ENCODE assay signal across 8 cellular contexts in genomic region chr5:164504141-164504772, GRCh38.
A peak's percentile ranks its signal among the peaks of the same experiment; 100 is the strongest.
DNase-seq lines count a peak whose midpoint lies in the region; ATAC-seq and TF ChIP-seq lines count a peak whose summit lies in the region.

No MANE protein-coding gene starts in this region.

- no peaks in the 10 kb centered on the region for H3K27me3 ChIP-seq in fibroblast of lung (ENCODE audit: control insufficient read depth, insufficient read depth, low read length)

- no peaks in the 10 kb centered on the region for H3K9me3 ChIP-seq in fibroblast of lung (ENCODE audit: control insufficient read depth, insufficient read depth, low read depth, low read length)

- H2AFZ ChIP-seq in fibroblast of lung (ENCODE audit: low read length) = peak overlapping the region; percentile 82

- no peaks in the 10 kb centered on the region for H4K20me1 ChIP-seq in fibroblast of lung (ENCODE audit: control insufficient read depth, extremely low read depth, insufficient read depth, low read length)

- no peaks in the 10 kb centered on the region for H3K27me3 Mint-ChIP-seq in activated CD4-positive, alpha-beta memory T cell treated with anti-CD3 and anti-CD28 coated beads for 36 hours
- H3K27me3 Mint-ChIP-seq in activated CD4-positive, alpha-beta memory T cell treated with anti-CD3 and anti-CD28 coated beads, Interleukin-2, amount 10 ng/mL, durations not matched to agents 7 days and 5 days = no peaks in the 10 kb centered on the region
- H3K27me3 Mint-ChIP-seq in osteocyte (ENCODE audit: unreplicated experiment) = peaks cover 22% of the 10 kb centered on the region

- H3K27ac Mint-ChIP-seq in activated CD4-positive, alpha-beta memory T cell treated with anti-CD3 and anti-CD28 coated beads for 36 hours = no peak overlapping the region
- no peak overlapping the region for H3K27ac Mint-ChIP-seq in activated CD4-positive, alpha-beta memory T cell treated with anti-CD3 and anti-CD28 coated beads, Interleukin-2, amount 10 ng/mL, durations not matched to agents 7 days and 5 days
- H3K27ac Mint-ChIP-seq in osteocyte (ENCODE audit: unreplicated experiment) = no peak overlapping the region

- no peak overlapping the region for H3K27ac ChIP-seq in fibroblast of lung (ENCODE audit: insufficient read depth, low read length)

- H3K4me3 Mint-ChIP-seq in activated CD4-positive, alpha-beta memory T cell treated with anti-CD3 and anti-CD28 coated beads for 36 hours = no peak overlapping the region
- no peak overlapping the region for H3K4me3 Mint-ChIP-seq in activated CD4-positive, alpha-beta memory T cell treated with anti-CD3 and anti-CD28 coated beads, Interleukin-2, amount 10 ng/mL, durations not matched to agents 7 days and 5 days
- no peak overlapping the region for H3K4me3 Mint-ChIP-seq in osteocyte (ENCODE audit: unreplicated experiment)

- no peaks in the 10 kb centered on the region for H3K36me3 Mint-ChIP-seq in activated CD4-positive, alpha-beta memory T cell treated with anti-CD3 and anti-CD28 coated beads for 36 hours
- no peaks in the 10 kb centered on the region for H3K36me3 Mint-ChIP-seq in activated CD4-positive, alpha-beta memory T cell treated with anti-CD3 and anti-CD28 coated beads, Interleukin-2, amount 10 ng/mL, durations not matched to agents 7 days and 5 days (ENCODE audit: low read depth)
- no peaks in the 10 kb centered on the region for H3K36me3 Mint-ChIP-seq in osteocyte (ENCODE audit: unreplicated experiment)

- no peak overlapping the region for H3K4me2 ChIP-seq in fibroblast of lung (ENCODE audit: extremely low read depth, insufficient read depth, low read length)

- peak; percentile 83 to 84 for TF ChIP-seq CTCF in fibroblast of lung (conservative IDR thresholded peaks at IDR 0.05 in 1 of 2, IDR thresholded peaks at IDR 0.05 in 1 of 2; ENCODE audit: low read depth in 1 of 2, low read length in 2 of 2)
- TF ChIP-seq CTCF in osteocyte (IDR thresholded peaks at IDR 0.05) = peak; percentile 87

- H3K4me1 ChIP-seq in fibroblast of lung (ENCODE audit: control insufficient read depth, extremely low read depth, insufficient read depth, low read length) = no peaks in the 10 kb centered on the region

- H3K4me3 ChIP-seq in fibroblast of lung (replicated peaks in 1 of 4; ENCODE audit: control extremely low read depth in 1 of 4, insufficient read depth in 1 of 4, low read depth in 3 of 4, low read length in 4 of 4) = peak overlapping the region in 1 of 4 experiments; percentile 16

- no peak overlapping the region for H3K9ac ChIP-seq in fibroblast of lung (ENCODE audit: insufficient read depth, low read length)

- CTCF ChIA-PET in activated CD4-positive, alpha-beta memory T cell treated with anti-CD3 and anti-CD28 coated beads for 36 hours (lab: Charles Lee) = interaction anchor here (0.7 to 3.3 kb wide), 8 partner anchors 9 to 1030 kb away, joined by 3 to 26 read pairs (median 3); no protein-coding TSS in a partner anchor
- CTCF ChIA-PET in activated CD4-positive, alpha-beta memory T cell treated with anti-CD3 and anti-CD28 coated beads, Interleukin-2, amount 10 ng/mL, durations not matched to agents 7 days and 5 days (lab: Charles Lee) = interaction anchor here (0.9 to 2.1 kb wide), 9 partner anchors 9 to 942 kb away, joined by 3 to 11 read pairs (median 4); no protein-coding TSS in a partner anchor

- H3K9me3 Mint-ChIP-seq in activated CD4-positive, alpha-beta memory T cell treated with anti-CD3 and anti-CD28 coated beads for 36 hours = no peaks in the 10 kb centered on the region
- H3K9me3 Mint-ChIP-seq in activated CD4-positive, alpha-beta memory T cell treated with anti-CD3 and anti-CD28 coated beads, Interleukin-2, amount 10 ng/mL, durations not matched to agents 7 days and 5 days = no peaks in the 10 kb centered on the region
- H3K9me3 Mint-ChIP-seq in osteocyte (ENCODE audit: unreplicated experiment) = no peaks in the 10 kb centered on the region

- no peaks in the 10 kb centered on the region for H3K4me1 Mint-ChIP-seq in activated CD4-positive, alpha-beta memory T cell treated with anti-CD3 and anti-CD28 coated beads for 36 hours (ENCODE audit: low read depth)
- H3K4me1 Mint-ChIP-seq in activated CD4-positive, alpha-beta memory T cell treated with anti-CD3 and anti-CD28 coated beads, Interleukin-2, amount 10 ng/mL, durations not matched to agents 7 days and 5 days = no peaks in the 10 kb centered on the region
- H3K4me1 Mint-ChIP-seq in osteocyte (ENCODE audit: unreplicated experiment) = no peaks in the 10 kb centered on the region

- intact Hi-C loops in activated CD4-positive, alpha-beta memory T cell treated with anti-CD3 and anti-CD28 coated beads for 36 hours (cut with micrococcal nuclease) = loop anchor here (1.0 kb wide), 1 partner anchor 940 kb away; no protein-coding TSS in a partner anchor

- no peaks in the 10 kb centered on the region for H3K36me3 ChIP-seq in fibroblast of lung (ENCODE audit: control insufficient read depth, insufficient read depth, low read length)

- DNase-seq in activated CD4-positive, alpha-beta memory T cell treated with anti-CD3 and anti-CD28 coated beads for 36 hours = peak; percentile 11
- no peak for DNase-seq in activated CD4-positive, alpha-beta memory T cell treated with anti-CD3 and anti-CD28 coated beads, Interleukin-2, amount 10 ng/mL, durations not matched to agents 7 days and 5 days
- DNase-seq in Kasumi-1 (lab: John Stamatoyannopoulos, UW) (peak; percentile 47 to 78), SKM-1 (lab: John Stamatoyannopoulos, UW; ENCODE audit: unreplicated experiment) (peak; percentile 60), fibroblast of lung (ENCODE audit: low read depth in 2 of 2) (peak; percentile 48 to 82), osteocyte (ENCODE audit: extremely low spot score, unreplicated experiment) (no peak), activated gamma-delta T cell (lab: John Stamatoyannopoulos, UW) (no peak)

- POLR2A ChIA-PET in activated CD4-positive, alpha-beta memory T cell treated with anti-CD3 and anti-CD28 coated beads for 36 hours (lab: Charles Lee) = no interaction called here
- POLR2A ChIA-PET in activated CD4-positive, alpha-beta memory T cell treated with anti-CD3 and anti-CD28 coated beads, Interleukin-2, amount 10 ng/mL, durations not matched to agents 7 days and 5 days (lab: Charles Lee) = no interaction called here

- peak; percentile 83 for ATAC-seq in GM21717 (IDR thresholded peaks at IDR 0.05; ENCODE audit: unreplicated experiment)

- H3K79me2 ChIP-seq in fibroblast of lung (ENCODE audit: control insufficient read depth, insufficient read depth, low read length) = no peaks in the 10 kb centered on the region

Comparison
In these comparisons a context has a peak if more than half of its experiments do, and no peak if none do; other contexts are left out.
1. DNase-seq: peak in activated CD4-positive, alpha-beta memory T cell treated with anti-CD3 and anti-CD28 coated beads for 36 hours (single experiment), Kasumi-1 (2 of 2), SKM-1 (single experiment) and fibroblast of lung (2 of 2); none in activated CD4-positive, alpha-beta memory T cell treated with anti-CD3 and anti-CD28 coated beads, Interleukin-2, amount 10 ng/mL, durations not matched to agents 7 days and 5 days (single experiment), osteocyte (single experiment) and activated gamma-delta T cell (single experiment).